Comparison of ENCODE assay signal across 1 cellular context in the genomic region with DNA sequence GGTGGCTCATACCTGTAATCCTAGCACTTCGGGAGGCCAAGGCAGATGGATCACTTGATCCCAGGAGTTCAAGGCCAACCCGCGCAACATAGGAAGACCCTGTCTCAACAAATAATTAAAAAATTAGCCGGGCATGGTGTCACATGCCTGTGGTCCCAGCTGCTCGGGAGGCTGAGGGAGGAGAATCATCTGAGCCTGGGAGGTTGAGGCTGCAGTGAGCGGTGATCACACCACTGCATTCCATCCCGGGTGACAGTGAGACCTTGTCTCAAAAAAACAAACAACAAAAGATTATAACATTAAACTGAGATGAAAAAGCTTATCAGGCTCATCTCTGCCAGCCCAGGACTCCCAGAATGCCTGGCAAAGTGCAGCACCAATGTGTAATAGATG.
TF ChIP-seq lines count a peak whose summit lies in the region.

No MANE protein-coding gene starts in this region.

TF ChIP-seq in GM12878, 131 proteins besides CTCF, POLR2A, EP300 and RAD21:
- TF ChIP-seq SREBF2 (IDR thresholded peaks at IDR 0.05; ENCODE audit: low read length) = no peak
TF ChIP-seq in GM12878: peak in this region for 0.
